ENCODE assay signal across 31 cellular contexts in genomic region chr4:45455217-45455616, GRCh38.
A peak's percentile ranks its signal among the peaks of the same experiment; 100 is the strongest.
DNase-seq lines count a peak whose midpoint lies in the region; ATAC-seq and TF ChIP-seq lines count a peak whose summit lies in the region.
"Had no signal": no experiment of that assay in that cellular context is flagged by ENCODE, and none has a peak within 500 bp of the region (broad histone marks: within the 10 kb centered on the region; RNA-seq: fewer than 3 reads in every experiment).

No MANE protein-coding gene starts in this region.

- H3K36me3 Mint-ChIP-seq in WTC11 = peaks cover 26% of the 10 kb centered on the region
- H3K36me3 Mint-ChIP-seq: CD14-positive monocyte; CD4-positive, alpha-beta memory T cell; CD4-positive, CD25-positive, alpha-beta regulatory T cell; CD8-positive, alpha-beta memory T cell; CD8-positive, alpha-beta T cell had no signal

- peak; percentile 96 for TF ChIP-seq EP300 in neural cell (conservative IDR thresholded peaks at IDR 0.05; ENCODE audit: poor library complexity, severe bottlenecking)

- no peaks in the 10 kb centered on the region for H4K20me1 ChIP-seq in OCI-LY3 (ENCODE audit: insufficient read depth, low read length)
- H4K20me1 ChIP-seq in neural cell (ENCODE audit: insufficient read depth) = no peaks in the 10 kb centered on the region
- H4K20me1 ChIP-seq: BLaER1; BLaER1 treated with 17β-estradiol and CSF1 and Interleukin-3, amounts not matched to agents 10 nM and 100 nM had no signal

- H3K36me3 ChIP-seq in OCI-LY3 (replicated peaks; ENCODE audit: low read depth, low read length) (no peaks in the 10 kb centered on the region), neural cell (ENCODE audit: insufficient read depth, low read length) (no peaks in the 10 kb centered on the region)
- H3K36me3 ChIP-seq: BE2C; BLaER1; BLaER1 treated with 17β-estradiol and CSF1 and Interleukin-3, amounts not matched to agents 10 nM and 100 nM had no signal

- peaks cover 3% of the 10 kb centered on the region for H3F3A ChIP-seq in neural cell (ENCODE audit: insufficient read depth, low read length, poor library complexity, severe bottlenecking)

- H3K27ac Mint-ChIP-seq in WTC11 = no peak overlapping the region
- H3K27ac Mint-ChIP-seq: B cell; CD14-positive monocyte; CD4-positive, alpha-beta memory T cell; CD4-positive, alpha-beta T cell; CD4-positive, CD25-positive, alpha-beta regulatory T cell; CD8-positive, alpha-beta memory T cell; CD8-positive, alpha-beta T cell had no signal

- no peak for TF ChIP-seq CTCF in OCI-LY3 (IDR thresholded peaks at IDR 0.05; ENCODE audit: low read depth, low read length)
- peak; percentile 36 for TF ChIP-seq CTCF in neural cell (IDR thresholded peaks at IDR 0.05; ENCODE audit: poor library complexity, severe bottlenecking)
- no peak for TF ChIP-seq CTCF in WTC11 (IDR thresholded peaks at IDR 0.05)

- no peaks in the 10 kb centered on the region for H3K9me2 ChIP-seq in neural cell (ENCODE audit: insufficient read depth, low read length)

- H2AFZ ChIP-seq in OCI-LY3 (ENCODE audit: low read depth, low read length) = no peak overlapping the region
- H2AFZ ChIP-seq in neural cell (ENCODE audit: low read depth, low read length) = no peak overlapping the region

- no peak overlapping the region for H3K4me3 Mint-ChIP-seq in WTC11
- H3K4me3 Mint-ChIP-seq: B cell; CD14-positive monocyte; CD4-positive, alpha-beta memory T cell; CD4-positive, alpha-beta T cell; CD4-positive, CD25-positive, alpha-beta regulatory T cell; CD8-positive, alpha-beta memory T cell; CD8-positive, alpha-beta T cell had no signal

- H3K27ac ChIP-seq in OCI-LY3 (ENCODE audit: low read length) = no peak overlapping the region
- peak overlapping the region; percentile 68 for H3K27ac ChIP-seq in neural cell (ENCODE audit: low read length)
- H3K27ac ChIP-seq: 22Rv1; A549; BLaER1; BLaER1 treated with 17β-estradiol and CSF1 and Interleukin-3, amounts not matched to agents 10 nM and 100 nM; C4-2B had no signal

- POLR2A ChIA-PET in WTC11 (lab: Charles Lee) = no interaction called here

- H3K27me3 ChIP-seq in OCI-LY3 (ENCODE audit: low read depth, low read length) (no peaks in the 10 kb centered on the region), neural cell (ENCODE audit: insufficient read depth, low read depth, low read length) (no peaks in the 10 kb centered on the region)
- H3K27me3 ChIP-seq: BE2C; BLaER1; BLaER1 treated with 17β-estradiol and CSF1 and Interleukin-3, amounts not matched to agents 10 nM and 100 nM had no signal

- H3K9me3 ChIP-seq in OCI-LY3 (ENCODE audit: insufficient read depth, low read length) = no peaks in the 10 kb centered on the region
- H3K9me3 ChIP-seq in neural cell (ENCODE audit: low read length) = no peaks in the 10 kb centered on the region
- H3K9me3 ChIP-seq: A549, BE2C, Caco-2 had no signal

- no peaks in the 10 kb centered on the region for H3K4me1 Mint-ChIP-seq in WTC11
- H3K4me1 Mint-ChIP-seq: B cell; CD14-positive monocyte; CD4-positive, alpha-beta memory T cell; CD4-positive, CD25-positive, alpha-beta regulatory T cell; CD8-positive, alpha-beta memory T cell had no signal

- peaks cover 9% of the 10 kb centered on the region for H3K4me1 ChIP-seq in OCI-LY3 (ENCODE audit: low read length)
- H3K4me1 ChIP-seq: A549; BE2C; BLaER1; BLaER1 treated with 17β-estradiol and CSF1 and Interleukin-3, amounts not matched to agents 10 nM and 100 nM; Caco-2 had no signal

- peak; percentile 53 for TF ChIP-seq RAD21 in neural cell (conservative IDR thresholded peaks at IDR 0.05)

- CTCF ChIA-PET in WTC11 (lab: Charles Lee) = interaction anchor here (1.1 kb wide), 1 partner anchor 527 kb away, joined by 3 read pairs; no protein-coding TSS in a partner anchor

- no peak overlapping the region for H3K4me3 ChIP-seq in OCI-LY3 (ENCODE audit: low read length)
- peak overlapping the region; percentile 4 for H3K4me3 ChIP-seq in neural cell (ENCODE audit: low read length)
- H3K4me3 ChIP-seq: A549; BLaER1; BLaER1 treated with 17β-estradiol and CSF1 and Interleukin-3, amounts not matched to agents 10 nM and 100 nM had no signal

- H3K9ac ChIP-seq in OCI-LY3 (ENCODE audit: low read length) = no peak overlapping the region
- H3K9ac ChIP-seq in neural cell (ENCODE audit: low read length) = no peak overlapping the region
- H3K9ac ChIP-seq: BLaER1; BLaER1 treated with 17β-estradiol and CSF1 and Interleukin-3, amounts not matched to agents 10 nM and 100 nM had no signal

- H3K79me2 ChIP-seq in OCI-LY3 (ENCODE audit: low read length) (no peaks in the 10 kb centered on the region), neural cell (replicated peaks; ENCODE audit: insufficient read depth, low read length) (no peaks in the 10 kb centered on the region)

- peak overlapping the region; percentile 32 for H3K4me2 ChIP-seq in OCI-LY3 (ENCODE audit: low read length)
- H3K4me2 ChIP-seq in neural cell (ENCODE audit: low read length) = peak overlapping the region; percentile 41
- H3K4me2 ChIP-seq: A549; BLaER1; BLaER1 treated with 17β-estradiol and CSF1 and Interleukin-3, amounts not matched to agents 10 nM and 100 nM had no signal

- DNase-seq in WTC11 (ENCODE audit: low spot score) = no peak
- DNase-seq in stimulated activated CD4-positive, alpha-beta T cell treated with anti-CD3 and anti-CD28 coated beads, Interleukin-4, amount 100 ng/mL, for 1 hour = no peak
- DNase-seq: 8988T; ACHN; AML-193; BE2C; C1 segment of cervical spinal cord; Caco-2; Calu3; CD4-positive, alpha-beta memory T cell; CD4-positive, alpha-beta T cell; CD4-positive, CD25-positive, alpha-beta regulatory T cell; CD8-positive, alpha-beta memory T cell; CD8-positive, alpha-beta T cell; COR-L47; DMS 273 treated with DMSO at 0.1 percent for 48 hours; DMS153; DMS53; DMS79; DMS79 treated with DMSO at 0.1 percent for 48 hours; DND-41; EL had no signal

- H3K9me3 Mint-ChIP-seq in WTC11 = peaks cover 36% of the 10 kb centered on the region

- ATAC-seq in WTC11 = no peak
- ATAC-seq: A549; CD8-positive, alpha-beta T cell had no signal

- H3K27me3 Mint-ChIP-seq in WTC11 (ENCODE audit: low read depth) = no peaks in the 10 kb centered on the region
- H3K27me3 Mint-ChIP-seq: B cell; CD4-positive, alpha-beta memory T cell; CD4-positive, alpha-beta T cell; CD4-positive, CD25-positive, alpha-beta regulatory T cell; CD8-positive, alpha-beta memory T cell had no signal

TF ChIP-seq in neural cell, 6 proteins besides CTCF, POLR2A, EP300 and RAD21 (continues in another document):
- TF ChIP-seq EZH2 (IDR thresholded peaks at IDR 0.05; ENCODE audit: borderline replicate concordance, insufficient read depth, low read length, poor library complexity, severe bottlenecking) (no peak), TAF1 (IDR thresholded peaks at IDR 0.05; ENCODE audit: low read depth) (no peak), REST (IDR thresholded peaks at IDR 0.05; ENCODE audit: borderline replicate concordance) (peak; percentile 85)

TF ChIP-seq in WTC11, 78 proteins besides CTCF, POLR2A, EP300 and RAD21:
- TF ChIP-seq CREM (CRISPR knock-in tag; IDR thresholded peaks at IDR 0.05) (no peak), ZSCAN18 (CRISPR knock-in tag; IDR thresholded peaks at IDR 0.05) (no peak), ZNF121 (CRISPR knock-in tag; IDR thresholded peaks at IDR 0.05) (no peak), JAZF1 (CRISPR knock-in tag; IDR thresholded peaks at IDR 0.05) (no peak), GRHL2 (CRISPR knock-in tag; IDR thresholded peaks at IDR 0.05; ENCODE audit: insufficient replicate concordance, severe bottlenecking) (no peak), JUN (CRISPR knock-in tag; IDR thresholded peaks at IDR 0.05) (no peak), NFYB (CRISPR knock-in tag; conservative IDR thresholded peaks at IDR 0.05; ENCODE audit: low read depth) (no peak), RORB (CRISPR knock-in tag; IDR thresholded peaks at IDR 0.05) (no peak)
- TF ChIP-seq, protein P1, sequence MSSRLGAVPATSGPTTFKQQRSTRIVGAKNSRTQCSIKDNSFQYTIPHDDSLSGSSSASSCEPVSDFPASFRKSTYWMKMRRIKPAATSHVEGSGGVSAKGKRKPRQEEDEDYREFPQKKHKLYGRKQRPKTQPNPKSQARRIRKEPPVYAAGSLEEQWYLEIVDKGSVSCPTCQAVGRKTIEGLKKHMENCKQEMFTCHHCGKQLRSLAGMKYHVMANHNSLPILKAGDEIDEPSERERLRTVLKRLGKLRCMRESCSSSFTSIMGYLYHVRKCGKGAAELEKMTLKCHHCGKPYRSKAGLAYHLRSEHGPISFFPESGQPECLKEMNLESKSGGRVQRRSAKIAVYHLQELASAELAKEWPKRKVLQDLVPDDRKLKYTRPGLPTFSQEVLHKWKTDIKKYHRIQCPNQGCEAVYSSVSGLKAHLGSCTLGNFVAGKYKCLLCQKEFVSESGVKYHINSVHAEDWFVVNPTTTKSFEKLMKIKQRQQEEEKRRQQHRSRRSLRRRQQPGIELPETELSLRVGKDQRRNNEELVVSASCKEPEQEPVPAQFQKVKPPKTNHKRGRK (CRISPR knock-in tag; IDR thresholded peaks at IDR 0.05; ENCODE audit: borderline replicate concordance) = no peak
